9 cellular contexts compared by ENCODE assay signal in genomic region chr1:6082430-6082971, GRCh38. TPM values are rescaled to one million over a fixed set of nuclear protein-coding genes. Genes with fewer than 3 reads are reported as not detected.
A peak's percentile ranks its signal among the peaks of the same experiment; 100 is the strongest.
DNase-seq lines count a peak whose midpoint lies in the region; ATAC-seq and TF ChIP-seq lines count a peak whose summit lies in the region.
"Had no signal": no experiment of that assay in that cellular context is flagged by ENCODE, and none has a peak within 500 bp of the region (broad histone marks: within the 10 kb centered on the region; RNA-seq: fewer than 3 reads in every experiment).

No MANE protein-coding gene starts in this region.

- DNase-seq in Right ventricle myocardium inferior (ENCODE audit: missing footprints): no peak
- no peak for DNase-seq in right atrium auricular region (ENCODE audit: low spot score)
- DNase-seq in adipocyte (ENCODE audit: low read depth): peak; percentile 48
- DNase-seq in hepatocyte (ENCODE audit: low spot score): no peak
- no peak for DNase-seq in upper lobe of right lung
- DNase-seq in iPS-NIHi11 (ENCODE audit: low spot score): no peak
- DNase-seq in cerebellar nuclear complex (lab: John Stamatoyannopoulos, UW): no peak

- no peak overlapping the region for H3K4me2 ChIP-seq in hepatocyte

- H3K27me3 ChIP-seq in right atrium auricular region: no peaks in the 10 kb centered on the region
- peaks cover 7% of the 10 kb centered on the region for H3K27me3 ChIP-seq in adipocyte (replicated peaks; ENCODE audit: control insufficient read depth, insufficient read depth, low read length)
- H3K27me3 ChIP-seq in hepatocyte: no peaks in the 10 kb centered on the region
- H3K27me3 ChIP-seq in upper lobe of right lung: no peaks in the 10 kb centered on the region
- H3K27me3 ChIP-seq: uterus had no signal

- H3K4me1 ChIP-seq in right atrium auricular region: peaks cover 0 to 8% of the 10 kb centered on the region in 2 donors
- peaks cover 26% of the 10 kb centered on the region for H3K4me1 ChIP-seq in adipocyte (ENCODE audit: control insufficient read depth, insufficient read depth, low read length)
- H3K4me1 ChIP-seq in hepatocyte (ENCODE audit: insufficient read depth): no peaks in the 10 kb centered on the region
- H3K4me1 ChIP-seq in upper lobe of right lung: peaks cover 11% of the 10 kb centered on the region
- H3K4me1 ChIP-seq: uterus had no signal

- H4K20me1 ChIP-seq in hepatocyte (ENCODE audit: insufficient read depth, poor library complexity, severe bottlenecking): no peaks in the 10 kb centered on the region

- peak overlapping the region; percentile 31 for H3K9ac ChIP-seq in adipocyte (ENCODE audit: low read length)

- no peaks in the 10 kb centered on the region for H3K9me3 Mint-ChIP-seq in activated T-helper 17 cell treated with anti-CD3 and anti-CD28 coated beads, Interleukin-2, amount 50 U/mL, for 72 hours

- H3K4me3 ChIP-seq in right atrium auricular region: no peak overlapping the region
- no peak overlapping the region for H3K4me3 ChIP-seq in adipocyte (ENCODE audit: low read length)
- no peak overlapping the region for H3K4me3 ChIP-seq in hepatocyte
- H3K4me3 ChIP-seq in upper lobe of right lung: no peak overlapping the region
- H3K4me3 ChIP-seq: uterus had no signal

- H3K27ac ChIP-seq in right atrium auricular region (no peak overlapping the region), hepatocyte (no peak overlapping the region), upper lobe of right lung (no peak overlapping the region)
- H3K27ac ChIP-seq: uterus had no signal

- H3K79me2 ChIP-seq in hepatocyte: no peaks in the 10 kb centered on the region

- no peaks in the 10 kb centered on the region for H3K27me3 Mint-ChIP-seq in activated T-helper 17 cell treated with anti-CD3 and anti-CD28 coated beads, Interleukin-2, amount 50 U/mL, for 72 hours

- peaks cover 95% of the 10 kb centered on the region for H3K36me3 Mint-ChIP-seq in activated T-helper 17 cell treated with anti-CD3 and anti-CD28 coated beads, Interleukin-2, amount 50 U/mL, for 72 hours (ENCODE audit: low read depth)

- H3K4me3 Mint-ChIP-seq in activated T-helper 17 cell treated with anti-CD3 and anti-CD28 coated beads, Interleukin-2, amount 50 U/mL, for 72 hours: no peak overlapping the region

- no peak overlapping the region for H2AFZ ChIP-seq in hepatocyte

- no peak for TF ChIP-seq CTCF in right atrium auricular region (IDR thresholded peaks at IDR 0.05)
- peak; percentile 27 for TF ChIP-seq CTCF in hepatocyte (IDR thresholded peaks at IDR 0.05; ENCODE audit: poor library complexity)
- peak; percentile 25 for TF ChIP-seq CTCF in upper lobe of right lung (IDR thresholded peaks at IDR 0.05)

- peak; percentile 76 for ATAC-seq in Right ventricle myocardium inferior
- peak; percentile 63 for ATAC-seq in upper lobe of right lung
- no peak for ATAC-seq in activated T-helper 17 cell treated with anti-CD3 and anti-CD28 coated beads, Interleukin-2, amount 50 U/mL, for 72 hours (replicated peaks)

- no peaks in the 10 kb centered on the region for H3K9me3 ChIP-seq in right atrium auricular region
- no peaks in the 10 kb centered on the region for H3K9me3 ChIP-seq in adipocyte (ENCODE audit: control insufficient read depth, low read length)
- no peaks in the 10 kb centered on the region for H3K9me3 ChIP-seq in hepatocyte (ENCODE audit: low read depth)
- no peaks in the 10 kb centered on the region for H3K9me3 ChIP-seq in upper lobe of right lung
- H3K9me3 ChIP-seq: uterus had no signal

- intact Hi-C loops in Right ventricle myocardium inferior (cut with DNase I): no loop called here
- intact Hi-C loops in upper lobe of right lung (cut with DNase I): no loop called here

- no peaks in the 10 kb centered on the region for H3K9me2 ChIP-seq in hepatocyte (replicated peaks; ENCODE audit: insufficient read depth)

- 69% methylated on average over 10 of the region's 10 CpGs for WGBS in hepatocyte (ENCODE audit: low lambda C conversion rate, missing lambda C conversion rate)

- peaks cover 13% of the 10 kb centered on the region for H3K4me1 Mint-ChIP-seq in activated T-helper 17 cell treated with anti-CD3 and anti-CD28 coated beads, Interleukin-2, amount 50 U/mL, for 72 hours

- no peaks in the 10 kb centered on the region for H3K36me3 ChIP-seq in right atrium auricular region
- no peaks in the 10 kb centered on the region for H3K36me3 ChIP-seq in adipocyte (ENCODE audit: control insufficient read depth, insufficient read depth, low read length, severe bottlenecking)
- no peaks in the 10 kb centered on the region for H3K36me3 ChIP-seq in hepatocyte (replicated peaks; ENCODE audit: insufficient read depth, low read depth)
- H3K36me3 ChIP-seq in upper lobe of right lung: no peaks in the 10 kb centered on the region
- H3K36me3 ChIP-seq: uterus had no signal

- no peak overlapping the region for H3K27ac Mint-ChIP-seq in activated T-helper 17 cell treated with anti-CD3 and anti-CD28 coated beads, Interleukin-2, amount 50 U/mL, for 72 hours

RNA-seq across cellular contexts. Expression of gene KCNAB2, which starts 36.8 kb away (rescaled TPM):
- total RNA-seq in Right ventricle myocardium inferior (21.0 TPM), right atrium auricular region (10 to 100 TPM in 1 of 2 donors, 1 to 10 TPM in 1; 9.3 to 14.3 TPM), hepatocyte (3.5 and 3.7 TPM in 2 replicates), upper lobe of right lung (60.4 TPM)
- 3.1 and 7.4 TPM in 2 replicates for polyA plus RNA-seq in hepatocyte
- 100 to 1,000 TPM; 407 to 432 TPM for total RNA-seq in activated T-helper 17 cell treated with anti-CD3 and anti-CD28 coated beads, Interleukin-2, amount 50 U/mL, for 72 hours

Comparison
In these comparisons a context has a peak if more than half of its experiments do, and no peak if none do; other contexts are left out.
1. CTCF ChIP-seq: peak in hepatocyte (single experiment) and upper lobe of right lung (single experiment); none in right atrium auricular region (0 of 2).